ENCODE assay signal across 16 cellular contexts in the genomic region with DNA sequence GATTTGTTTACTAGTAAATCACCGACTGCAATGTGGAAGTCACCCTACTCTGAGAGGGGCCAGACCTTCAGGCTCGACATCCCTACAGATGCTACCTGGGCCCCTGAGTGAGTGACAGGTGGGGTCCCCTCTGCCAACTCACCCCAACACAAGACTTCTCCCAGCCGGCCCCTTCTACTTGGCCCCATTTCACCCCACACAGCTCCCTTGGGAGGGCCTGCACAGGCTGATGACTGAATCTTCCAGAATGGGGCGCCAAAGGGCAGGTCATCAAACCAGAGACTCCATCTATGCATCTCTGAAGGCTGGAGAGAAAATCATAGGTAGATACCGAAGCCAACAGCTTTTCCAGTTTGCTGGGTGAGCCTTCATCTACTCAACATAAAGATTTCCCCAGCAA. TPM values are rescaled to one million over a fixed set of nuclear protein-coding genes. Genes with fewer than 3 reads are reported as not detected.
A peak's percentile ranks its signal among the peaks of the same experiment; 100 is the strongest.
DNase-seq lines count a peak whose midpoint lies in the region; ATAC-seq, FAIRE-seq and TF ChIP-seq lines count a peak whose summit lies in the region.
"Had no signal": no experiment of that assay in that cellular context is flagged by ENCODE, and none has a peak within 500 bp of the region (broad histone marks: within the 10 kb centered on the region; RNA-seq: fewer than 3 reads in every experiment).

No MANE protein-coding gene starts in this region.

- no peak for TF ChIP-seq EP300 in A549 (IDR thresholded peaks at IDR 0.05)

- CTCF ChIA-PET in A549 (lab: Yijun Ruan, JAX): interaction anchor here (1.1 to 3.0 kb wide), 8 partner anchors 29 to 104 kb away, joined by 3 to 23 read pairs (median 6); a partner anchor contains a TSS

- peak; percentile 17 to 31; a peak in 2 of 5 replicates for TF ChIP-seq RAD21 in A549 (conservative IDR thresholded peaks at IDR 0.05 in 1 of 2, IDR thresholded peaks at IDR 0.05 in 1 of 2)

- FAIRE-seq in A549 (lab: Jason Lieb, UNC) (no peak), GM12891 (lab: Jason Lieb, UNC) (no peak)

- no peak for TF ChIP-seq CTCF in A549 (IDR thresholded peaks at IDR 0.05)
- TF ChIP-seq CTCF in GM12864 (IDR thresholded peaks at IDR 0.05; ENCODE audit: low read depth, low read length, missing control alignments): peak; percentile 10
- TF ChIP-seq CTCF in testis (IDR thresholded peaks at IDR 0.05): no peak

- 15% methylated on average over 5 of the region's 5 CpGs for WGBS in A549 (ENCODE audit: missing lambda C conversion rate)
- 72 to 88% methylated on average over 5 of the region's 5 CpGs for WGBS in testis, 2 donors

- H3K9me3 ChIP-seq in A549 (0 out of 3 replicates have a peak, but pooled peaks cover 4% of the 10 kb centered on the region), testis (no peaks in the 10 kb centered on the region)
- H3K9me3 ChIP-seq: adrenal gland, heart right ventricle had no signal

- ATAC-seq in A549 (peak in 1 of 2 experiments; percentile 57; a peak in 2 of 6 replicates), sciatic nerve (no peak)
- ATAC-seq: heart right ventricle had no signal

- no peak overlapping the region for H3K4me3 ChIP-seq in A549
- H3K4me3 ChIP-seq in GM12864 (ENCODE audit: low read depth, low read length): no peak overlapping the region
- H3K4me3 ChIP-seq in testis: no peak overlapping the region
- H3K4me3 ChIP-seq: adrenal gland, heart right ventricle had no signal

- H3K27ac ChIP-seq in A549 (no peak overlapping the region), testis (no peak overlapping the region)
- H3K27ac ChIP-seq: adrenal gland, heart right ventricle had no signal

- no peaks in the 10 kb centered on the region for H3K4me1 ChIP-seq in A549
- no peaks in the 10 kb centered on the region for H3K4me1 ChIP-seq in testis
- H3K4me1 ChIP-seq: adrenal gland had no signal

- POLR2A ChIA-PET in A549 (lab: Yijun Ruan, JAX): no interaction called here

- no peaks in the 10 kb centered on the region for H3K27me3 ChIP-seq in testis
- H3K27me3 ChIP-seq: adrenal gland had no signal

- no peaks in the 10 kb centered on the region for H3K36me3 ChIP-seq in testis (ENCODE audit: low read depth, missing control alignments)
- H3K36me3 ChIP-seq: adrenal gland, heart right ventricle had no signal

- no peak overlapping the region for H3K4me2 ChIP-seq in A549

- DNase-seq in A549 (ENCODE audit: low read depth in 1 of 2, low spot score in 1 of 2) (no peak), GM12864 (ENCODE audit: low read depth) (no peak), NCI-H1694 treated with DMSO at 0.1 percent for 48 hours (lab: John Stamatoyannopoulos, UW) (peak; percentile 47), ecto neural progenitor cell (ENCODE audit: low spot score) (peak; percentile 41), GM12891 (ENCODE audit: insufficient read length, low spot score) (no peak), sciatic nerve (ENCODE audit: low spot score) (no peak), superior temporal gyrus (ENCODE audit: extremely low spot score) (no peak), testis (no peak)
- DNase-seq: adrenal gland, C1 segment of cervical spinal cord, dermis blood vessel endothelial cell, heart right ventricle, NCI-H2171 treated with DMSO at 0.1 percent for 48 hours had no signal

- TF ChIP-seq POLR2A in A549 (IDR thresholded peaks at IDR 0.05; ENCODE audit: low read length): no peak
- TF ChIP-seq POLR2A in GM12891 (IDR thresholded peaks at IDR 0.05; ENCODE audit: low read depth, low read length): no peak
- no peak for TF ChIP-seq POLR2A in testis (IDR thresholded peaks at IDR 0.05)

- intact Hi-C loops in sciatic nerve (cut with DNase I) (no loop called here), testis (cut with DNase I; ENCODE audit: low total_unique reads) (no loop called here)

TF ChIP-seq in A549, 52 proteins besides CTCF, POLR2A, EP300 and RAD21 (continues in another document):
- TF ChIP-seq, protein P1, sequence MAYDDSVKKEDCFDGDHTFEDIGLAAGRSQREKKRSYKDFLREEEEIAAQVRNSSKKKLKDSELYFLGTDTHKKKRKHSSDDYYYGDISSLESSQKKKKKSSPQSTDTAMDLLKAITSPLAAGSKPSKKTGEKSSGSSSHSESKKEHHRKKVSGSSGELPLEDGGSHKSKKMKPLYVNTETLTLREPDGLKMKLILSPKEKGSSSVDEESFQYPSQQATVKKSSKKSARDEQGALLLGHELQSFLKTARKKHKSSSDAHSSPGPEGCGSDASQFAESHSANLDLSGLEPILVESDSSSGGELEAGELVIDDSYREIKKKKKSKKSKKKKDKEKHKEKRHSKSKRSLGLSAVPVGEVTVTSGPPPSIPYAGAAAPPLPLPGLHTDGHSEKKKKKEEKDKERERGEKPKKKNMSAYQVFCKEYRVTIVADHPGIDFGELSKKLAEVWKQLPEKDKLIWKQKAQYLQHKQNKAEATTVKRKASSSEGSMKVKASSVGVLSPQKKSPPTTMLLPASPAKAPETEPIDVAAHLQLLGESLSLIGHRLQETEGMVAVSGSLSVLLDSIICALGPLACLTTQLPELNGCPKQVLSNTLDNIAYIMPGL (CRISPR knock-in tag; IDR thresholded peaks at IDR 0.05; ENCODE audit: borderline replicate concordance): no peak
- TF ChIP-seq FOSB (CRISPR knock-in tag; IDR thresholded peaks at IDR 0.05) (no peak), HOXB5 (CRISPR knock-in tag; IDR thresholded peaks at IDR 0.05) (no peak), RNF2 (IDR thresholded peaks at IDR 0.05; ENCODE audit: borderline replicate concordance, low read depth) (no peak)

TF ChIP-seq in GM12891, 5 proteins besides CTCF, POLR2A, EP300 and RAD21:
- TF ChIP-seq POLR2AphosphoS5 (IDR thresholded peaks at IDR 0.05; ENCODE audit: low read depth, low read length): no peak

RNA-seq across cellular contexts. Expression of a gene that starts 9.4 kb away (rescaled TPM):
- polyA plus RNA-seq in A549 (2011; rRNA removed) (not detected in 2 replicates), A549 (2017; fragmentation: RNase III; extraction: RNeasy Plus Mini Kit Qiagen cat#74134 plus additional on column Dnase treatment) (not detected in 3 replicates), testis (ENCODE audit: insufficient read depth, low read depth, low replicate concordance) (20.3 TPM)
- not detected in 2 replicates for polyA plus RNA-seq in A549 (2012; cell fraction: cytosol; rRNA removed)
- not detected in 2 replicates for polyA plus RNA-seq in A549 (2012; cell fraction: nucleus; rRNA removed)
- not detected in 2 replicates for polyA minus RNA-seq in A549 (2011; rRNA and poly(A)+ RNA removed)
- not detected for polyA plus RNA-seq in GM12891 (2012; ENCODE audit: low read depth, missing spikeins)
- total RNA-seq in sciatic nerve (192 TPM), testis (1 to 10 TPM; 1.3 to 3.0 TPM)
- total RNA-seq: dermis blood vessel endothelial cell, HT1080, lung microvascular endothelial cell, osteocyte had no signal

RNA-seq across cellular contexts. Expression of a gene that starts 16.1 kb away (rescaled TPM):
- polyA plus RNA-seq in A549 (2011; rRNA removed) (not detected in 2 replicates), A549 (2017; fragmentation: RNase III; extraction: RNeasy Plus Mini Kit Qiagen cat#74134 plus additional on column Dnase treatment) (not detected in 3 replicates), testis (ENCODE audit: insufficient read depth, low read depth, low replicate concordance) (not detected)
- polyA plus RNA-seq in A549 (2012; cell fraction: cytosol; rRNA removed): not detected in 2 replicates
- not detected in 2 replicates for polyA plus RNA-seq in A549 (2012; cell fraction: nucleus; rRNA removed)
- polyA minus RNA-seq in A549 (2011; rRNA and poly(A)+ RNA removed): not detected in 2 replicates
- not detected for polyA plus RNA-seq in GM12891 (2012; ENCODE audit: low read depth, missing spikeins)
- total RNA-seq in sciatic nerve (not detected), testis (not detected)
- total RNA-seq: adrenal gland, dermis blood vessel endothelial cell, heart right ventricle, HT1080, lung microvascular endothelial cell, osteocyte had no signal
- polyA plus RNA-seq: adrenal gland, heart right ventricle had no signal

RNA-seq across cellular contexts. Expression of a gene that starts 24.8 kb away (rescaled TPM):
- not detected in 2 replicates for polyA plus RNA-seq in A549 (2011; rRNA removed)
- polyA plus RNA-seq in A549 (2012; cell fraction: cytosol; rRNA removed): not detected in 2 replicates
- not detected in 2 replicates for polyA plus RNA-seq in A549 (2012; cell fraction: nucleus; rRNA removed)
- polyA plus RNA-seq in A549 (2017; fragmentation: RNase III; extraction: RNeasy Plus Mini Kit Qiagen cat#74134 plus additional on column Dnase treatment): not detected in 3 replicates
- polyA minus RNA-seq in A549 (2011; rRNA and poly(A)+ RNA removed): not detected in 2 replicates
- not detected for polyA plus RNA-seq in GM12891 (2012; ENCODE audit: low read depth, missing spikeins)
- 15.3 TPM for total RNA-seq in sciatic nerve
- total RNA-seq in testis: not detected
- polyA plus RNA-seq in testis (ENCODE audit: insufficient read depth, low read depth, low replicate concordance): not detected
- total RNA-seq: dermis blood vessel endothelial cell, HT1080, lung microvascular endothelial cell, osteocyte had no signal

RNA-seq across cellular contexts. Expression of a gene that starts 42.6 kb away (rescaled TPM):
- 0.86 and 0.90 TPM in 2 replicates for polyA plus RNA-seq in A549 (2011; rRNA removed)
- polyA plus RNA-seq in A549 (2012; cell fraction: cytosol; rRNA removed): 0.09 and 0.39 TPM in 2 replicates
- polyA plus RNA-seq in A549 (2012; cell fraction: nucleus; rRNA removed): not detected in 2 replicates
- 1.7 to 4.6 TPM (median 3.1 TPM) in 3 replicates for polyA plus RNA-seq in A549 (2017; fragmentation: RNase III; extraction: RNeasy Plus Mini Kit Qiagen cat#74134 plus additional on column Dnase treatment)
- polyA minus RNA-seq in A549 (2011; rRNA and poly(A)+ RNA removed): not detected in 2 replicates
- not detected for polyA plus RNA-seq in GM12891 (2012; ENCODE audit: low read depth, missing spikeins)
- total RNA-seq in sciatic nerve: 225 TPM
- total RNA-seq in testis: 10 to 100 TPM in 1 of 2 donors, 1 to 10 TPM in 1; 4.6 to 10.7 TPM
- 36.6 TPM for polyA plus RNA-seq in testis (ENCODE audit: insufficient read depth, low read depth, low replicate concordance)
- total RNA-seq: HT1080, osteocyte had no signal

RNA-seq across cellular contexts. Expression of a gene that starts 51.6 kb away (rescaled TPM):
- polyA plus RNA-seq in A549 (2011; rRNA removed) (not detected in 2 replicates), A549 (2017; fragmentation: RNase III; extraction: RNeasy Plus Mini Kit Qiagen cat#74134 plus additional on column Dnase treatment) (not detected in 3 replicates), testis (ENCODE audit: insufficient read depth, low read depth, low replicate concordance) (0.17 TPM)
- not detected in 2 replicates for polyA plus RNA-seq in A549 (2012; cell fraction: cytosol; rRNA removed)
- polyA plus RNA-seq in A549 (2012; cell fraction: nucleus; rRNA removed): not detected in 2 replicates
- polyA minus RNA-seq in A549 (2011; rRNA and poly(A)+ RNA removed): not detected in 2 replicates
- 1.1 TPM for polyA plus RNA-seq in GM12891 (2012; ENCODE audit: low read depth, missing spikeins)
- total RNA-seq in sciatic nerve (not detected), testis (under 1 TPM in 1 of 2 donors, not detected in 1; 0.12 TPM)
- total RNA-seq: adrenal gland, dermis blood vessel endothelial cell, heart right ventricle, HT1080, lung microvascular endothelial cell, osteocyte had no signal
- polyA plus RNA-seq: adrenal gland, heart right ventricle had no signal

Comparison
In these comparisons a context has a peak if more than half of its experiments do, and no peak if none do; other contexts are left out.
1. DNase-seq: peak in NCI-H1694 treated with DMSO at 0.1 percent for 48 hours (single experiment) and ecto neural progenitor cell (single experiment); none in A549 (0 of 2), GM12864 (single experiment), GM12891 (single experiment), sciatic nerve (single experiment), superior temporal gyrus (single experiment) and testis (single experiment).
2. RNA of a gene that starts 9.4 kb away (total RNA-seq): 192 TPM in sciatic nerve (single experiment); 1.3 to 3.0 TPM in testis; every median in the first group is over 10 times any median in the second.
3. RNA of a gene that starts 24.8 kb away (total RNA-seq): 15.3 TPM in sciatic nerve (single experiment); not detected in testis; every median in the first group is over 10 times any median in the second.